Comparison of ENCODE assay signal across 1 cellular context in genomic region chr14:34496007-34496678, GRCh38.
TF ChIP-seq lines count a peak whose summit lies in the region.

No MANE protein-coding gene starts in this region.

TF ChIP-seq in A549, 52 proteins besides CTCF, POLR2A, EP300 and RAD21 (continued from another document):
- TF ChIP-seq HMGXB4 (CRISPR knock-in tag; IDR thresholded peaks at IDR 0.05; ENCODE audit: borderline replicate concordance) (no peak), BHLHE40 (IDR thresholded peaks at IDR 0.05; ENCODE audit: low read depth, low read length) (no peak), HOXB13 (CRISPR knock-in tag; IDR thresholded peaks at IDR 0.05; ENCODE audit: low read depth) (no peak), CBX2 (IDR thresholded peaks at IDR 0.05; ENCODE audit: borderline replicate concordance, low read depth) (no peak), RARB (CRISPR knock-in tag; IDR thresholded peaks at IDR 0.05) (no peak), FOXS1 (CRISPR knock-in tag; IDR thresholded peaks at IDR 0.05) (no peak), USF2 (IDR thresholded peaks at IDR 0.05) (no peak), NPAS2 (CRISPR knock-in tag; IDR thresholded peaks at IDR 0.05; ENCODE audit: borderline replicate concordance) (no peak), ZC3H11A (IDR thresholded peaks at IDR 0.05) (no peak), GATA3 (IDR thresholded peaks at IDR 0.05; ENCODE audit: borderline replicate concordance) (no peak), PBX3 (IDR thresholded peaks at IDR 0.05) (no peak), HOXB5 (CRISPR knock-in tag; IDR thresholded peaks at IDR 0.05) (no peak), KDM1A (IDR thresholded peaks at IDR 0.05; ENCODE audit: low read depth) (no peak), RFX5 (IDR thresholded peaks at IDR 0.05) (no peak), MAX (IDR thresholded peaks at IDR 0.05) (no peak)
- TF ChIP-seq, protein P1, sequence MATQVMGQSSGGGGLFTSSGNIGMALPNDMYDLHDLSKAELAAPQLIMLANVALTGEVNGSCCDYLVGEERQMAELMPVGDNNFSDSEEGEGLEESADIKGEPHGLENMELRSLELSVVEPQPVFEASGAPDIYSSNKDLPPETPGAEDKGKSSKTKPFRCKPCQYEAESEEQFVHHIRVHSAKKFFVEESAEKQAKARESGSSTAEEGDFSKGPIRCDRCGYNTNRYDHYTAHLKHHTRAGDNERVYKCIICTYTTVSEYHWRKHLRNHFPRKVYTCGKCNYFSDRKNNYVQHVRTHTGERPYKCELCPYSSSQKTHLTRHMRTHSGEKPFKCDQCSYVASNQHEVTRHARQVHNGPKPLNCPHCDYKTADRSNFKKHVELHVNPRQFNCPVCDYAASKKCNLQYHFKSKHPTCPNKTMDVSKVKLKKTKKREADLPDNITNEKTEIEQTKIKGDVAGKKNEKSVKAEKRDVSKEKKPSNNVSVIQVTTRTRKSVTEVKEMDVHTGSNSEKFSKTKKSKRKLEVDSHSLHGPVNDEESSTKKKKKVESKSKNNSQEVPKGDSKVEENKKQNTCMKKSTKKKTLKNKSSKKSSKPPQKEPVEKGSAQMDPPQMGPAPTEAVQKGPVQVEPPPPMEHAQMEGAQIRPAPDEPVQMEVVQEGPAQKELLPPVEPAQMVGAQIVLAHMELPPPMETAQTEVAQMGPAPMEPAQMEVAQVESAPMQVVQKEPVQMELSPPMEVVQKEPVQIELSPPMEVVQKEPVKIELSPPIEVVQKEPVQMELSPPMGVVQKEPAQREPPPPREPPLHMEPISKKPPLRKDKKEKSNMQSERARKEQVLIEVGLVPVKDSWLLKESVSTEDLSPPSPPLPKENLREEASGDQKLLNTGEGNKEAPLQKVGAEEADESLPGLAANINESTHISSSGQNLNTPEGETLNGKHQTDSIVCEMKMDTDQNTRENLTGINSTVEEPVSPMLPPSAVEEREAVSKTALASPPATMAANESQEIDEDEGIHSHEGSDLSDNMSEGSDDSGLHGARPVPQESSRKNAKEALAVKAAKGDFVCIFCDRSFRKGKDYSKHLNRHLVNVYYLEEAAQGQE (IDR thresholded peaks at IDR 0.05), result no peak
TF ChIP-seq in A549: peak in this region for 0.
